In genomic region chr16:9138731-9139501, GRCh38 we compare ENCODE assay signal across 8 cellular contexts. TPM values are rescaled to one million over a fixed set of nuclear protein-coding genes. Genes with fewer than 3 reads are reported as not detected.
DNase-seq lines count a peak whose midpoint lies in the region; ATAC-seq and TF ChIP-seq lines count a peak whose summit lies in the region.

No MANE protein-coding gene starts in this region.

- H3K27ac ChIP-seq in OCI-LY7 (ENCODE audit: low read depth, low read length, poor library complexity, severe bottlenecking) (no peak overlapping the region), fibroblast of lung (ENCODE audit: insufficient read depth, low read length) (no peak overlapping the region), neural cell (ENCODE audit: low read length) (no peak overlapping the region)

- DNase-seq in Daoy (ENCODE audit: low read depth): peak; percentile 69
- peak; percentile 53 for DNase-seq in HT-29 (ENCODE audit: low spot score)
- DNase-seq in OCI-LY7 (ENCODE audit: low spot score): peak; percentile 73
- peak; percentile 71 for DNase-seq in activated T-cell treated with anti-CD3 and anti-CD28 coated beads, Interleukin-2, amount 50 U/mL, for 1 hour
- peak; percentile 46 to 70 for DNase-seq in fibroblast of lung (ENCODE audit: low read depth in 2 of 2)
- DNase-seq in stimulated activated naive CD8-positive, alpha-beta T cell treated with anti-CD3 and anti-CD28 coated beads, Interleukin-15, Interleukin-2, amounts not matched to agents 100 U/mL and 50 U/mL, for 24 hours: peak; percentile 83

- H3K9me2 ChIP-seq in OCI-LY7 (ENCODE audit: insufficient read depth, low read length): no peaks in the 10 kb centered on the region
- H3K9me2 ChIP-seq in neural cell (ENCODE audit: insufficient read depth, low read length): no peaks in the 10 kb centered on the region

- ATAC-seq in stimulated activated naive CD8-positive, alpha-beta T cell treated with anti-CD3 and anti-CD28 coated beads, Interleukin-15, Interleukin-2, amounts not matched to agents 100 U/mL and 50 U/mL, for 24 hours: peak; percentile 65
- ATAC-seq in GM19455 (IDR thresholded peaks at IDR 0.05; ENCODE audit: unreplicated experiment): no peak

- H3K4me2 ChIP-seq in OCI-LY7 (ENCODE audit: low read length) (peak overlapping the region; percentile 25; the same call in 1 of the 2 replicates), fibroblast of lung (ENCODE audit: extremely low read depth, insufficient read depth, low read length) (peak overlapping the region; percentile 72), neural cell (ENCODE audit: low read length) (no peak overlapping the region)

- peak overlapping the region; percentile 7 for H3K9ac ChIP-seq in fibroblast of lung (ENCODE audit: insufficient read depth, low read length)
- H3K9ac ChIP-seq in neural cell (ENCODE audit: low read length): no peak overlapping the region

- H3K27me3 ChIP-seq in fibroblast of lung (ENCODE audit: control insufficient read depth, insufficient read depth, low read length): no peaks in the 10 kb centered on the region
- no peaks in the 10 kb centered on the region for H3K27me3 ChIP-seq in neural cell (ENCODE audit: insufficient read depth, low read depth, low read length)

- H4K20me1 ChIP-seq in OCI-LY7 (ENCODE audit: insufficient read depth, low read length) (no peaks in the 10 kb centered on the region), fibroblast of lung (ENCODE audit: control insufficient read depth, extremely low read depth, insufficient read depth, low read length) (no peaks in the 10 kb centered on the region), neural cell (ENCODE audit: insufficient read depth) (no peaks in the 10 kb centered on the region)

- H3K36me3 ChIP-seq in OCI-LY7 (ENCODE audit: insufficient read depth, low read length) (no peaks in the 10 kb centered on the region), fibroblast of lung (ENCODE audit: control insufficient read depth, insufficient read depth, low read length) (no peaks in the 10 kb centered on the region), neural cell (ENCODE audit: insufficient read depth, low read length) (no peaks in the 10 kb centered on the region)

- H3K4me1 ChIP-seq in OCI-LY7 (ENCODE audit: insufficient read depth, low read length, poor library complexity, severe bottlenecking): peaks cover 42% of the 10 kb centered on the region
- no peaks in the 10 kb centered on the region for H3K4me1 ChIP-seq in fibroblast of lung (ENCODE audit: control insufficient read depth, extremely low read depth, insufficient read depth, low read length)

- POLR2A ChIA-PET in OCI-LY7 (lab: Charles Lee): interaction anchor here (0.6 kb wide), 2 partner anchors 12 to 312 kb away, joined by 3 read pairs; no protein-coding TSS in a partner anchor

- TF ChIP-seq EP300 in neural cell (conservative IDR thresholded peaks at IDR 0.05; ENCODE audit: poor library complexity, severe bottlenecking): no peak

- no peak overlapping the region for H3K4me3 ChIP-seq in OCI-LY7 (ENCODE audit: low read depth, low read length, poor library complexity, severe bottlenecking)
- H3K4me3 ChIP-seq in fibroblast of lung (replicated peaks in 1 of 4; ENCODE audit: control extremely low read depth in 1 of 4, insufficient read depth in 1 of 4, low read depth in 3 of 4, low read length in 4 of 4): peak overlapping the region in 2 of 4 experiments; percentile 12 to 46
- H3K4me3 ChIP-seq in neural cell (ENCODE audit: low read length): no peak overlapping the region

- TF ChIP-seq RAD21 in neural cell (conservative IDR thresholded peaks at IDR 0.05): peak; percentile 88

- TF ChIP-seq CTCF in OCI-LY7 (conservative IDR thresholded peaks at IDR 0.05; ENCODE audit: low read length): peak; percentile 95
- TF ChIP-seq CTCF in fibroblast of lung (conservative IDR thresholded peaks at IDR 0.05 in 1 of 2, IDR thresholded peaks at IDR 0.05 in 1 of 2; ENCODE audit: low read depth in 1 of 2, low read length in 2 of 2): peak; percentile 94 to 96
- peak; percentile 88 for TF ChIP-seq CTCF in neural cell (IDR thresholded peaks at IDR 0.05; ENCODE audit: poor library complexity, severe bottlenecking)

- no peaks in the 10 kb centered on the region for H3K9me3 ChIP-seq in OCI-LY7 (ENCODE audit: low read length)
- no peaks in the 10 kb centered on the region for H3K9me3 ChIP-seq in fibroblast of lung (ENCODE audit: control insufficient read depth, insufficient read depth, low read depth, low read length)
- no peaks in the 10 kb centered on the region for H3K9me3 ChIP-seq in neural cell (ENCODE audit: low read length)

- CTCF ChIA-PET in OCI-LY7 (lab: Charles Lee; ENCODE audit: unreplicated experiment): interaction anchor here (0.6 kb wide), 1 partner anchor 14 kb away, joined by 3 read pairs; no protein-coding TSS in a partner anchor

- no peaks in the 10 kb centered on the region for H3F3A ChIP-seq in neural cell (ENCODE audit: insufficient read depth, low read length, poor library complexity, severe bottlenecking)

- H2AFZ ChIP-seq in OCI-LY7 (ENCODE audit: low read length): no peak overlapping the region
- peak overlapping the region; percentile 40 for H2AFZ ChIP-seq in fibroblast of lung (ENCODE audit: low read length)
- no peak overlapping the region for H2AFZ ChIP-seq in neural cell (ENCODE audit: low read depth, low read length)

- no TSS peak for BruUV-seq in OCI-LY7 (replicated peaks; lab: Mats Ljungman, UMichigan)

- no peaks in the 10 kb centered on the region for H3K79me2 ChIP-seq in OCI-LY7 (ENCODE audit: insufficient read depth, low read depth, low read length)
- no peaks in the 10 kb centered on the region for H3K79me2 ChIP-seq in fibroblast of lung (ENCODE audit: control insufficient read depth, insufficient read depth, low read length)
- H3K79me2 ChIP-seq in neural cell (replicated peaks; ENCODE audit: insufficient read depth, low read length): no peaks in the 10 kb centered on the region

- intact Hi-C loops in OCI-LY7 (cut with micrococcal nuclease; ENCODE audit: unreplicated experiment): loop anchor here (1.0 to 10.0 kb wide), 5 partner anchors 84 to 272 kb away; partner anchors contain the start of genes CARHSP1 and LITAFD

TF ChIP-seq in neural cell, 6 proteins besides CTCF, POLR2A, EP300 and RAD21:
- TF ChIP-seq SMC3 (conservative IDR thresholded peaks at IDR 0.05; ENCODE audit: poor library complexity): peak; percentile 85
- no peak for TF ChIP-seq POLR2AphosphoS5 (IDR thresholded peaks at IDR 0.05)

RNA-seq across cellular contexts. Expression of gene HAPSTR1, which starts 47.5 kb away (rescaled TPM):
- 29.1 and 30.2 TPM in 2 replicates for total RNA-seq in Daoy (2014; rRNA removed; shearing (Covaris generic))
- total RNA-seq in HT-29 (2014; rRNA removed; shearing (Covaris generic)): 30.3 and 31.4 TPM in 2 replicates
- total RNA-seq in OCI-LY7 (2014; rRNA removed; shearing (Covaris generic)): 50.9 and 51.5 TPM in 2 replicates
- 71.5 and 77.9 TPM in 2 replicates for total RNA-seq in OCI-LY7 (2022)
- 45.2 and 57.3 TPM in 2 replicates for total RNA-seq in fibroblast of lung
- polyA plus RNA-seq in fibroblast of lung: 33.2 and 37.5 TPM in 2 replicates
- 23.7 and 28.8 TPM in 2 replicates for polyA plus RNA-seq in fibroblast of lung (2012)
- 35.9 and 46.1 TPM in 2 replicates for polyA minus RNA-seq in fibroblast of lung (ENCODE audit: low replicate concordance)
- polyA plus RNA-seq in neural cell: 55.2 and 60.7 TPM in 2 replicates
- polyA minus RNA-seq in neural cell: 171 and 183 TPM in 2 replicates
